ENCODE assay signal across 8 cellular contexts in the genomic region with DNA sequence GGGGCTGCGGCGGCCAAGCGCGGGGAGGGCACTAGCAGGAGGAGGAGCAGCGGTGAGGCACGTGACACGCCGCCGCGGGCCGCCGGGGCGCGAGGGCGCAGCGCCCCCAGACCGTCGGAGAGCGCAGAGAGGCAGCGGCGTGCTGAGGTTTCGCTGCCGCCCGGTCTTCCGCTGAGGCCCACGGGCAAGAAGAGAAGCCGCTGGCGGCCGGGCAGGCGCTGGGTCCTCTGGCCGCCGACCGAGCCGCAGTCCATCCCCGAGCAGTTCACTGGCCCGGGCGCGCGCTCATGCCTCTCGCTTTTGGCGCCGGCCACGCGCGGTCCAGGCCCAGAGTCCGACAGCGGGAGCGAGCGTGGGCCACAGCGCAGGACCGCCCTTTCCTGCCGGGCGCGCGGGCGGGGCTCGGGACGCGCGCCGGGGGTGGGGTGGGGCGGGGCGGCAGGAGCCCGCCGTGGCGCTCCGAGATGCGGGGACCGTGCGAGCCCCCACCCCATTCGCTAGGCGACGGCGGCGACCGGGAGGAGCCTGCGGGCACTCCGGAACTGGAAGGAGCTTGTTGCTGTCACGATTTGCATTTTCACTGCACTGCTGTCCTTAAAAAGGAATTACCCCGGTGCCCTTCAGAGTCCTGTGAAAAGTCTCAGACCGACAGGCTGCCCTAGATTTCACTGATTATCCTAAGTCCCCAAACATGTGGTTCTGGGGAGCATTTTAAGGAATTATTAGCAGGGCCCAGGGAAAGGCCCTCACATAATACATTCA. TPM values are rescaled to one million over a fixed set of nuclear protein-coding genes. Genes with fewer than 3 reads are reported as not detected.
DNase-seq lines count a peak whose midpoint lies in the region; ATAC-seq and TF ChIP-seq lines count a peak whose summit lies in the region.

Gene MCUR1, minus strand, starts transcription at position 382 of the 762 bp plus-strand sequence. Its CDS starts 128 bp downstream, at position 254.

- peaks cover 37% of the 10 kb centered on the region for H3K79me2 ChIP-seq in OCI-LY3 (ENCODE audit: low read length)

- peak; percentile 74 for ATAC-seq in GM21390 (IDR thresholded peaks at IDR 0.05; ENCODE audit: unreplicated experiment)

- H3K9me3 ChIP-seq in HUES48 (ENCODE audit: control insufficient read depth, insufficient read depth, low read length), result no peaks in the 10 kb centered on the region
- no peaks in the 10 kb centered on the region for H3K9me3 ChIP-seq in OCI-LY3 (ENCODE audit: insufficient read depth, low read length)

- H3K27me3 ChIP-seq in HUES48 (ENCODE audit: control insufficient read depth, insufficient read depth, low read length) (no peaks in the 10 kb centered on the region), OCI-LY3 (ENCODE audit: low read depth, low read length) (no peaks in the 10 kb centered on the region)

- H3K27ac ChIP-seq in HUES48 (ENCODE audit: low read depth, low read length) (peak within 1 kb of the TSS; percentile 99), OCI-LY3 (ENCODE audit: low read length) (peak within 1 kb of the TSS; percentile 85)

- peak within 1 kb of the TSS; percentile 94 for H2AFZ ChIP-seq in OCI-LY3 (ENCODE audit: low read depth, low read length)

- H3K4me1 ChIP-seq in HUES48 (ENCODE audit: control insufficient read depth, insufficient read depth, low read length) (peaks cover 21% of the 10 kb centered on the region; the same call in 1 of the 2 replicates), OCI-LY3 (ENCODE audit: low read length) (peaks cover 15% of the 10 kb centered on the region)

- peak within 1 kb of the TSS; percentile 87 for H3K4me2 ChIP-seq in OCI-LY3 (ENCODE audit: low read length)

- TF ChIP-seq CTCF in OCI-LY3 (IDR thresholded peaks at IDR 0.05; ENCODE audit: low read depth, low read length) (peak; percentile 18; the same call in 1 of the 2 replicates), epithelial cell of proximal tubule (conservative IDR thresholded peaks at IDR 0.05; ENCODE audit: low read depth, low read length) (no peak)

- DNase-seq in DMS 273 treated with DMSO at 0.1 percent for 48 hours (lab: John Stamatoyannopoulos, UW), result peak; percentile 83
- peak; percentile 63 for DNase-seq in activated T-cell treated with anti-CD3 and anti-CD28 coated beads for 4 hours
- no peak for DNase-seq in epithelial cell of proximal tubule (ENCODE audit: low read depth)
- peak; percentile 83 for DNase-seq in mucosa of gallbladder (ENCODE audit: low spot score)
- peak; percentile 73 for DNase-seq in stimulated activated CD8-positive, alpha-beta memory T cell treated with anti-CD3 and anti-CD28 coated beads, Interleukin-4, amount 100 ng/mL, for 24 hours (ENCODE audit: low read depth)

- H3K4me3 ChIP-seq in HUES48 (ENCODE audit: low read depth, low read length) (peak within 1 kb of the TSS; percentile 83), OCI-LY3 (ENCODE audit: low read length) (peak within 1 kb of the TSS; percentile 99), epithelial cell of proximal tubule (ENCODE audit: low read depth, low read length) (peak within 1 kb of the TSS; percentile 77)

- H3K9ac ChIP-seq in HUES48 (ENCODE audit: low read depth, low read length) (peak within 1 kb of the TSS; percentile 87), OCI-LY3 (ENCODE audit: low read length) (peak within 1 kb of the TSS; percentile 98)

- peaks cover 4% of the 10 kb centered on the region; the same call in 1 of the 2 replicates for H3K36me3 ChIP-seq in HUES48 (ENCODE audit: control insufficient read depth, insufficient read depth, low read length)
- no peaks in the 10 kb centered on the region for H3K36me3 ChIP-seq in OCI-LY3 (replicated peaks; ENCODE audit: low read depth, low read length)

- H4K20me1 ChIP-seq in OCI-LY3 (ENCODE audit: insufficient read depth, low read length), result peaks cover 17% of the 10 kb centered on the region; the same call in 1 of the 2 replicates

RNA-seq across cellular contexts. Expression of gene MCUR1, which starts in this region (rescaled TPM):
- 16.3 and 23.4 TPM in 2 replicates for total RNA-seq in epithelial cell of proximal tubule
- 18.1 TPM for total RNA-seq in mucosa of gallbladder
